26 cellular contexts compared by ENCODE assay signal in the genomic region with DNA sequence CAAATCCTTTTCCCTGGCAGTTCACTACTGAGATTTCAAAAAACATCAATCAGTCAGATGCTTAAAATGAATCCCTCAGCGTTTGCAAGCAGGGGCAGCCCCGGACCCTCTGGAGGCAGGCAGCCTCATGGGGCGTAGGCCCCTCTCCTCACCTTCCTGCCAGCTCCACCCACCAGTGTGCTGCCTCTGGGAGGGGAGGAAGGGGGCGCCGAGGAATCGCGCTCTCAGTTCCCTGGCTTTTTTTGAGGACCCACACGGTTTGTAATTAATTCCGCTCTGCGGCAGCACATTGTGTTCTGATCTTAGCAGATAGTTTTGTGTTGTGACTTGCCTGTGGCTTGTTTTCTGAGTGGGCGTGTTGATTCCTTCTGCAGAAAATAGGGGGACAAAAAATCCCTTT.
A peak's percentile ranks its signal among the peaks of the same experiment; 100 is the strongest.
DNase-seq lines count a peak whose midpoint lies in the region; ATAC-seq, FAIRE-seq and TF ChIP-seq lines count a peak whose summit lies in the region.
"Had no signal": no experiment of that assay in that cellular context is flagged by ENCODE, and none has a peak within 500 bp of the region (broad histone marks: within the 10 kb centered on the region; RNA-seq: fewer than 3 reads in every experiment).

No MANE protein-coding gene starts in this region.

- H3K4me1 ChIP-seq in kidney (ENCODE audit: control insufficient read depth in 1 of 2, insufficient read depth in 1 of 2, low read depth in 1 of 2, low read length in 2 of 2) (peaks cover 3 to 11% of the 10 kb centered on the region in 2 donors), Caco-2 (no peaks in the 10 kb centered on the region)

- H3K27ac Mint-ChIP-seq in activated CD4-positive, alpha-beta T cell treated with anti-CD3 and anti-CD28 coated beads for 36 hours, result no peak overlapping the region
- H3K27ac Mint-ChIP-seq in WTC11 (no peak overlapping the region), Caco-2 (ENCODE audit: unreplicated experiment) (no peak overlapping the region)

- H3K36me3 ChIP-seq in kidney (ENCODE audit: control insufficient read depth in 1 of 2, insufficient read depth in 2 of 2, low read length in 2 of 2), result no peaks in the 10 kb centered on the region
- no peaks in the 10 kb centered on the region for H3K36me3 ChIP-seq in Caco-2 (ENCODE audit: control insufficient read depth, insufficient read depth, low read length)
- H3K36me3 ChIP-seq: BLaER1, lower lobe of right lung had no signal

- POLR2A ChIA-PET in activated CD4-positive, alpha-beta T cell treated with anti-CD3 and anti-CD28 coated beads for 36 hours (lab: Charles Lee), result interaction anchor here (1.0 to 1.5 kb wide), 2 partner anchors 26 to 48 kb away, joined by 3 read pairs; no protein-coding TSS in a partner anchor
- POLR2A ChIA-PET in WTC11 (lab: Charles Lee), result no interaction called here
- POLR2A ChIA-PET in Caco-2 (lab: Charles Lee), result no interaction called here

- H3K27ac ChIP-seq in kidney (ENCODE audit: low read depth in 2 of 2, low read length in 2 of 2) (no peak overlapping the region), temporal lobe (ENCODE audit: low read depth, low read length) (peak overlapping the region; percentile 61)
- H3K27ac ChIP-seq: BLaER1, body of pancreas, hepatocyte, lower lobe of right lung had no signal

- no peak for TF ChIP-seq CTCF in WTC11 (IDR thresholded peaks at IDR 0.05)
- TF ChIP-seq CTCF in kidney (IDR thresholded peaks at IDR 0.05; ENCODE audit: borderline replicate concordance, extremely low read depth, insufficient read depth), result no peak
- no peak for TF ChIP-seq CTCF in Caco-2 (IDR thresholded peaks at IDR 0.05; ENCODE audit: insufficient read depth in 1 of 2, low read depth in 1 of 2, low read length in 1 of 2, severe bottlenecking in 1 of 2, unreplicated experiment in 1 of 2)

- H3K4me3 ChIP-seq in kidney (ENCODE audit: low read length in 2 of 2) (no peak overlapping the region), Caco-2 (ENCODE audit: low read depth, low read length) (no peak overlapping the region)
- H3K4me3 ChIP-seq: BLaER1, body of pancreas, hepatocyte, lower lobe of right lung, tibial nerve had no signal

- peaks cover 27% of the 10 kb centered on the region for H3K36me3 Mint-ChIP-seq in activated CD4-positive, alpha-beta T cell treated with anti-CD3 and anti-CD28 coated beads for 36 hours (ENCODE audit: low read depth)
- H3K36me3 Mint-ChIP-seq in WTC11 (peaks cover 8% of the 10 kb centered on the region), Caco-2 (ENCODE audit: insufficient read depth, unreplicated experiment) (peaks cover 11% of the 10 kb centered on the region)

- CTCF ChIA-PET in activated CD4-positive, alpha-beta T cell treated with anti-CD3 and anti-CD28 coated beads for 36 hours (lab: Charles Lee), result interaction anchor here (0.7 to 5.7 kb wide), 4 partner anchors 43 to 750 kb away, joined by 3 to 137 read pairs (median 22); no protein-coding TSS in a partner anchor
- CTCF ChIA-PET in WTC11 (lab: Charles Lee), result interaction anchor here (0.7 to 3.7 kb wide), 6 partner anchors 47 to 488 kb away, joined by 3 to 99 read pairs (median 26); no protein-coding TSS in a partner anchor
- CTCF ChIA-PET in Caco-2 (lab: Charles Lee), result interaction anchor here (0.6 to 1.2 kb wide), 2 partner anchors 286 to 1526 kb away, joined by 3 read pairs; no protein-coding TSS in a partner anchor

- H3K9me3 ChIP-seq in kidney (ENCODE audit: control insufficient read depth in 1 of 2, low read length in 2 of 2), result no peaks in the 10 kb centered on the region
- 0 out of 2 replicates have a peak, but pooled peaks cover 7% of the 10 kb centered on the region for H3K9me3 ChIP-seq in Caco-2
- H3K9me3 ChIP-seq: body of pancreas, lower lobe of right lung, SK-N-SH had no signal

- intact Hi-C loops in activated CD4-positive, alpha-beta T cell treated with anti-CD3 and anti-CD28 coated beads for 36 hours (cut with DNase I, micrococcal nuclease), result loop anchor here (5.0 to 10.0 kb wide), 5 partner anchors 92 to 862 kb away; partner anchors contain the start of genes ARHGAP11B (in 1 of the 2), FAN1 (in 1 of the 2) and MTMR10 (in 1 of the 2)
- intact Hi-C loops in kidney (cut with DNase I), result loop anchor here (5.0 to 10.0 kb wide), 2 partner anchors 132 to 284 kb away; no protein-coding TSS in a partner anchor
- intact Hi-C loops in Caco-2 (cut with micrococcal nuclease; ENCODE audit: unreplicated experiment), result no loop called here

- BruUV-seq in Caco-2 (replicated peaks; lab: Mats Ljungman, UMichigan), result no TSS peak

- peak; percentile 44 for DNase-seq in activated CD4-positive, alpha-beta T cell treated with anti-CD3 and anti-CD28 coated beads for 36 hours
- no peak for DNase-seq in activated CD4-positive, alpha-beta T cell treated with anti-CD3 and anti-CD28 coated beads, Interleukin-2, amount 50 U/mL, for 4 hours
- DNase-seq in WTC11 (ENCODE audit: low spot score) (no peak), kidney (peak; percentile 57), Caco-2 (no peak)
- DNase-seq: activated effector memory CD4-positive, alpha-beta T cell treated with Interleukin-2 at 50 U/mL for 16 hours; body of pancreas; effector memory CD4-positive, alpha-beta T cell; EL; immature natural killer cell; lower lobe of right lung; NCI-H187; NCI-H510A treated with DMSO at 0.1 percent for 48 hours; SK-N-SH; stimulated activated CD4-positive, alpha-beta T cell treated with anti-CD3 and anti-CD28 coated beads, Interleukin-4, amount 100 ng/mL, for 1 hour; stimulated activated naive CD8-positive, alpha-beta T cell treated with anti-CD3 and anti-CD28 coated beads, Interleukin-15, Interleukin-2, amounts not matched to agents 100 U/mL and 50 U/mL, for 24 hours had no signal

- H3K27me3 ChIP-seq in Caco-2 (replicated peaks; ENCODE audit: control insufficient read depth, insufficient read depth, low read length), result no peaks in the 10 kb centered on the region
- H3K27me3 ChIP-seq: BLaER1, body of pancreas had no signal

- H3K9me3 Mint-ChIP-seq in activated CD4-positive, alpha-beta T cell treated with anti-CD3 and anti-CD28 coated beads for 36 hours (ENCODE audit: low read depth), result peaks cover 7% of the 10 kb centered on the region
- H3K9me3 Mint-ChIP-seq in WTC11 (peaks cover 13% of the 10 kb centered on the region), Caco-2 (ENCODE audit: unreplicated experiment) (peaks cover 11% of the 10 kb centered on the region)

- peaks cover 68% of the 10 kb centered on the region for H3K4me1 Mint-ChIP-seq in activated CD4-positive, alpha-beta T cell treated with anti-CD3 and anti-CD28 coated beads for 36 hours
- peaks cover 9% of the 10 kb centered on the region for H3K4me1 Mint-ChIP-seq in WTC11
- no peaks in the 10 kb centered on the region for H3K4me1 Mint-ChIP-seq in Caco-2 (ENCODE audit: low read depth, unreplicated experiment)

- no peak overlapping the region for H3K9ac ChIP-seq in kidney (ENCODE audit: low read length in 2 of 2)
- H3K9ac ChIP-seq: BLaER1, SK-N-SH had no signal

- no peak for FAIRE-seq in kidney (lab: Jason Lieb, UNC)
- FAIRE-seq: D721Med, frontal cortex, H1, RCC 7860 had no signal

- peaks cover 3% of the 10 kb centered on the region for H3K27me3 Mint-ChIP-seq in activated CD4-positive, alpha-beta T cell treated with anti-CD3 and anti-CD28 coated beads for 36 hours
- H3K27me3 Mint-ChIP-seq in WTC11 (ENCODE audit: low read depth) (peaks cover 39% of the 10 kb centered on the region), Caco-2 (ENCODE audit: insufficient read depth, unreplicated experiment) (peaks cover 15% of the 10 kb centered on the region)

- H3K4me3 Mint-ChIP-seq in activated CD4-positive, alpha-beta T cell treated with anti-CD3 and anti-CD28 coated beads for 36 hours, result no peak overlapping the region
- H3K4me3 Mint-ChIP-seq in WTC11, result no peak overlapping the region
- no peak overlapping the region for H3K4me3 Mint-ChIP-seq in Caco-2 (ENCODE audit: unreplicated experiment)

- ATAC-seq in activated CD4-positive, alpha-beta T cell treated with anti-CD3 and anti-CD28 coated beads for 36 hours, result no peak
- peak; percentile 17; the same call in 1 of the 2 replicates for ATAC-seq in WTC11
- no peak for ATAC-seq in GM21717 (IDR thresholded peaks at IDR 0.05; ENCODE audit: unreplicated experiment)
- no peak for ATAC-seq in HG02763 (IDR thresholded peaks at IDR 0.05; ENCODE audit: unreplicated experiment)
- ATAC-seq: body of pancreas; lower lobe of right lung; stimulated activated naive CD8-positive, alpha-beta T cell treated with anti-CD3 and anti-CD28 coated beads, Interleukin-15, Interleukin-2, amounts not matched to agents 100 U/mL and 50 U/mL, for 24 hours had no signal

TF ChIP-seq in WTC11, 78 proteins besides CTCF, POLR2A, EP300 and RAD21 (continues in another document):
- TF ChIP-seq USF1 (CRISPR knock-in tag; IDR thresholded peaks at IDR 0.05) (no peak), SMAD4 (CRISPR knock-in tag; IDR thresholded peaks at IDR 0.05) (no peak), CDX4 (CRISPR knock-in tag; IDR thresholded peaks at IDR 0.05; ENCODE audit: borderline replicate concordance) (no peak), IRF2 (CRISPR knock-in tag; IDR thresholded peaks at IDR 0.05; ENCODE audit: borderline replicate concordance, low read depth) (no peak), ZNF423 (CRISPR knock-in tag; IDR thresholded peaks at IDR 0.05) (no peak), TEAD4 (CRISPR knock-in tag; IDR thresholded peaks at IDR 0.05) (no peak)
- TF ChIP-seq, protein P1, sequence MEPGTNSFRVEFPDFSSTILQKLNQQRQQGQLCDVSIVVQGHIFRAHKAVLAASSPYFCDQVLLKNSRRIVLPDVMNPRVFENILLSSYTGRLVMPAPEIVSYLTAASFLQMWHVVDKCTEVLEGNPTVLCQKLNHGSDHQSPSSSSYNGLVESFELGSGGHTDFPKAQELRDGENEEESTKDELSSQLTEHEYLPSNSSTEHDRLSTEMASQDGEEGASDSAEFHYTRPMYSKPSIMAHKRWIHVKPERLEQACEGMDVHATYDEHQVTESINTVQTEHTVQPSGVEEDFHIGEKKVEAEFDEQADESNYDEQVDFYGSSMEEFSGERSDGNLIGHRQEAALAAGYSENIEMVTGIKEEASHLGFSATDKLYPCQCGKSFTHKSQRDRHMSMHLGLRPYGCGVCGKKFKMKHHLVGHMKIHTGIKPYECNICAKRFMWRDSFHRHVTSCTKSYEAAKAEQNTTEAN (CRISPR knock-in tag; IDR thresholded peaks at IDR 0.05), result no peak

Comparison
In these comparisons a context has a peak if more than half of its experiments do, and no peak if none do; other contexts are left out.
1. DNase-seq: peak in activated CD4-positive, alpha-beta T cell treated with anti-CD3 and anti-CD28 coated beads for 36 hours (single experiment) and kidney (single experiment); none in activated CD4-positive, alpha-beta T cell treated with anti-CD3 and anti-CD28 coated beads, Interleukin-2, amount 50 U/mL, for 4 hours (0 of 2), WTC11 (single experiment) and Caco-2 (0 of 2).